Comparison of ENCODE assay signal across 9 cellular contexts in the genomic region with DNA sequence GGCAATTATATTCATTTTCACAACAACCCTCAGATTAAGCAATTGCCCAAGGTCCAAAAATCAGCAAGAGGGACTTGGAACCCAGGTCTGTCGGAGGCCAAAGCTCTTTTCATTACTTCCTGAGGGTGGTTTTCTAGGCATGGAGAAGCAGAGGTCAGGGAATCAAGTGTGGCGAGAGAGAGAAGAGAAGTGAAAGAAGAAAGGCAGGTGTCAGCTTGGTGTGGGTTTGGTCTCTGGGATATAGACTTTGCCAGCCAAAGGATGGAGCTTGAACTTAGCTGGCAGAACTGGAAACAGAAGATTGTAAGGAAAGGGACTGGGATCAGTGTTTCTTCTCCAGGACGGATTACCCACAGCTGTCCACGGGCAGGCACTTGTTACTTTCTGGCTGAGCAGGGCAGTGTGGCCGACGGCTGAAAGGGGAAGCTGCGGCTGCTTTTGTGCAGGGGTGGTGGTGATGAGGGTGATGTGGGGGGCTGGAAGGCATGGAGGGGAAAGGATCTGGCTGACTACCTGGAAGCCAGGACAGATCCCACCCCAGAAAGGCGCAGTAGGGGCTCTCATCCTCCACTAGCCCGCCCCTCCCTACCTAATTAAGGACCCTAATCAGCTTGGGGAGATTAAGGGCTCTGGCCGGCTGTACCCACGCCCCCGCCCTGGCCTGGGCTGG. TPM values are rescaled to one million over a fixed set of nuclear protein-coding genes. Genes with fewer than 3 reads are reported as not detected.
DNase-seq lines count a peak whose midpoint lies in the region; ATAC-seq and TF ChIP-seq lines count a peak whose summit lies in the region.
"Had no signal": no experiment of that assay in that cellular context is flagged by ENCODE, and none has a peak within 500 bp of the region (broad histone marks: within the 10 kb centered on the region; RNA-seq: fewer than 3 reads in every experiment).

A gene (plus strand): TSS at position 640 of the 670 bp plus-strand sequence. CDS start 433 bp downstream, outside the sequence.

- H3K36me3 ChIP-seq in Peyer's patch (no peaks in the 10 kb centered on the region), iPS-20b (ENCODE audit: insufficient read depth, low read depth, low read length) (no peaks in the 10 kb centered on the region)

- peaks cover 63% of the 10 kb centered on the region for H3K27me3 Mint-ChIP-seq in T-helper 1 cell treated with Interleukin-12 subunit alpha and Interleukin-12 subunit beta and Interleukin-4 antibody, amounts not matched to agents 30 μg/mL and 1 μg/mL, for 36 hours (ENCODE audit: low read depth)

- no peak for TF ChIP-seq CTCF in Peyer's patch (IDR thresholded peaks at IDR 0.05)

- H3K4me1 ChIP-seq in Peyer's patch, result peaks cover 0 to 20% (median 8%) of the 10 kb centered on the region in 4 donors
- no peaks in the 10 kb centered on the region for H3K4me1 ChIP-seq in iPS-20b (ENCODE audit: insufficient read depth, low read length)

- no peak for DNase-seq in T-helper 1 cell
- peak in 2 of 3 donors; percentile 47 to 62 for DNase-seq in Peyer's patch
- no peak for DNase-seq in stimulated activated effector memory CD8-positive, alpha-beta T cell treated with anti-CD3 and anti-CD28 coated beads, Interleukin-12 subunit alpha, Interleukin-12 subunit beta, amount 100 ng/mL, for 72 hours (ENCODE audit: low spot score in 2 of 2)
- DNase-seq in stimulated activated CD4-positive, alpha-beta T cell treated with anti-CD3 and anti-CD28 coated beads, Interleukin-4, amount 100 ng/mL, for 4 hours, result no peak
- DNase-seq in NCI-H446 (lab: John Stamatoyannopoulos, UW), result no peak
- DNase-seq: cerebellar nuclear complex had no signal

- TF ChIP-seq POLR2A in Peyer's patch (IDR thresholded peaks at IDR 0.05), result no peak

- peak within 1 kb of the TSS; percentile 41 for H3K4me3 Mint-ChIP-seq in T-helper 1 cell treated with Interleukin-12 subunit alpha and Interleukin-12 subunit beta and Interleukin-4 antibody, amounts not matched to agents 30 μg/mL and 1 μg/mL, for 36 hours
- H3K4me3 Mint-ChIP-seq in stimulated activated effector memory CD8-positive, alpha-beta T cell treated with anti-CD3 and anti-CD28 coated beads, Interleukin-12 subunit alpha, Interleukin-12 subunit beta, amount 100 ng/mL, for 72 hours, result peak within 1 kb of the TSS; percentile 46

- peak within 1 kb of the TSS in 3 of 4 donors; percentile 24 to 33 (median 26) for H3K4me3 ChIP-seq in Peyer's patch
- peak within 1 kb of the TSS; percentile 60; the same call in 1 of the 2 replicates for H3K4me3 ChIP-seq in iPS-20b (ENCODE audit: low read length)

- peaks cover 8% of the 10 kb centered on the region for H3K4me1 Mint-ChIP-seq in T-helper 1 cell treated with Interleukin-12 subunit alpha and Interleukin-12 subunit beta and Interleukin-4 antibody, amounts not matched to agents 30 μg/mL and 1 μg/mL, for 36 hours (ENCODE audit: low read depth)
- peaks cover 9% of the 10 kb centered on the region for H3K4me1 Mint-ChIP-seq in stimulated activated effector memory CD8-positive, alpha-beta T cell treated with anti-CD3 and anti-CD28 coated beads, Interleukin-12 subunit alpha, Interleukin-12 subunit beta, amount 100 ng/mL, for 72 hours

- H3K27me3 ChIP-seq in Peyer's patch (peaks cover 0 to 22% of the 10 kb centered on the region in 2 donors), iPS-20b (ENCODE audit: insufficient read depth, low read length) (peaks cover 64% of the 10 kb centered on the region)

- H3K36me3 Mint-ChIP-seq in T-helper 1 cell treated with Interleukin-12 subunit alpha and Interleukin-12 subunit beta and Interleukin-4 antibody, amounts not matched to agents 30 μg/mL and 1 μg/mL, for 36 hours (ENCODE audit: low read depth), result no peaks in the 10 kb centered on the region
- H3K36me3 Mint-ChIP-seq in stimulated activated effector memory CD8-positive, alpha-beta T cell treated with anti-CD3 and anti-CD28 coated beads, Interleukin-12 subunit alpha, Interleukin-12 subunit beta, amount 100 ng/mL, for 72 hours, result no peaks in the 10 kb centered on the region

- ATAC-seq in stimulated activated effector memory CD8-positive, alpha-beta T cell treated with anti-CD3 and anti-CD28 coated beads, Interleukin-12 subunit alpha, Interleukin-12 subunit beta, amount 100 ng/mL, for 72 hours, result no peak
- no peak for ATAC-seq in HG02840 (IDR thresholded peaks at IDR 0.05; ENCODE audit: low FRiP score, unreplicated experiment)

- no peak within 1 kb of the TSS for H3K9ac ChIP-seq in iPS-20b (ENCODE audit: low read depth, low read length)

- H3K27ac ChIP-seq in Peyer's patch, result no peak within 1 kb of the TSS
- H3K27ac ChIP-seq in iPS-20b (ENCODE audit: low read length), result no peak within 1 kb of the TSS

- no peaks in the 10 kb centered on the region for H3K9me3 Mint-ChIP-seq in T-helper 1 cell treated with Interleukin-12 subunit alpha and Interleukin-12 subunit beta and Interleukin-4 antibody, amounts not matched to agents 30 μg/mL and 1 μg/mL, for 36 hours
- no peaks in the 10 kb centered on the region for H3K9me3 Mint-ChIP-seq in stimulated activated effector memory CD8-positive, alpha-beta T cell treated with anti-CD3 and anti-CD28 coated beads, Interleukin-12 subunit alpha, Interleukin-12 subunit beta, amount 100 ng/mL, for 72 hours

- no peak within 1 kb of the TSS for H3K27ac Mint-ChIP-seq in T-helper 1 cell treated with Interleukin-12 subunit alpha and Interleukin-12 subunit beta and Interleukin-4 antibody, amounts not matched to agents 30 μg/mL and 1 μg/mL, for 36 hours
- H3K27ac Mint-ChIP-seq in stimulated activated effector memory CD8-positive, alpha-beta T cell treated with anti-CD3 and anti-CD28 coated beads, Interleukin-12 subunit alpha, Interleukin-12 subunit beta, amount 100 ng/mL, for 72 hours, result no peak within 1 kb of the TSS

- no peaks in the 10 kb centered on the region for H3K9me3 ChIP-seq in Peyer's patch
- H3K9me3 ChIP-seq in iPS-20b (ENCODE audit: insufficient read depth, low read depth, low read length), result no peaks in the 10 kb centered on the region

RNA-seq across cellular contexts. Expression of the gene that starts here (rescaled TPM):
- total RNA-seq in Peyer's patch, result not detected

Comparison
In these comparisons a context has a peak if more than half of its experiments do, and no peak if none do; other contexts are left out.
1. Peak in DNase-seq and H3K4me3 ChIP-seq in Peyer's patch; RNA of the gene not detected or under 1 TPM.